In the genomic region with DNA sequence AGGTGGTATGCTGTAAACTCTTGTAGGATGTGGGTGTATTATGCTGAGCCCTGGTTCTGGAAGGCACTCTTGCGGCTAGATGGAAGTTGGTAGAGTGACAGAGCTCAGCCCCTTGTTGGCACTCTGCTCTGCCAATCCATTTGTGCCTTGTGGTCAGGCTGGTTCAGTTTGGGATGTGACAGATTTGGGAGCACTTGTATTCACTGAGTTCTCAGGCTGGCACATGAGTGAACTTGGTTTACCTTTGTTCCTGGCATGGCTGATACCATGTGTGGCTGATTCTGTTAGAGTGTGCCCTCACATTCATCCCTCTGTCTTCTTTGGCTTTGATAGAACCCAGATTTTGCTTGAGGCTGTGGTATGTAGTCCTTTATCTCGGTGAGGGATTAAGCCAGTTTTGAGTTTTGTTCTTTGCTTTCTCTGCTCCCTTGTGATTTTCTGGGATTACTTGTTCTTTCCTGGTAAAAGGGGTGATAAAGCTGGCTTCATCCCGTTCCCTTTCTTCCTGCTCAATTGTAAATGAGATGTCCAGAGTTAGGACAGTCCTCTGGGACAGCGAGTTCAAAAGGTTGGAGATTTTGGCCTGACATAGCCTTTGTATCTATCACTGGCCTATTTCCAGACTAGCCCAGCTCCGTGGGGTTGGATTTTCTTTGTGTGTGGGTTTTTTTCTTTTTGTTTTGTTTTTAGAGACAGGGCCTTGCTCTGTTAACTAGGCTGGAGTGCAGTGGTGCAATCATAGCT, we compare ENCODE assay signal across 7 cellular contexts. TPM values are rescaled to one million over a fixed set of nuclear protein-coding genes. Genes with fewer than 3 reads are reported as not detected.
A peak's percentile ranks its signal among the peaks of the same experiment; 100 is the strongest.
DNase-seq lines count a peak whose midpoint lies in the region; ATAC-seq and TF ChIP-seq lines count a peak whose summit lies in the region.
"Not testable (repeated sequence)": the region's sequence is repeated elsewhere in the genome, so short reads cannot be mapped to it uniquely, and the experiment has no call there.

No MANE protein-coding gene starts in this region.

- ATAC-seq in HG03469 (IDR thresholded peaks at IDR 0.05; ENCODE audit: unreplicated experiment) = peak; percentile 11

- not testable (repeated sequence) for H2AFZ ChIP-seq in mesenchymal stem cell (ENCODE audit: low read depth, low read length); parathyroid adenoma

- H2BK12ac ChIP-seq in mesenchymal stem cell (ENCODE audit: low read length in 2 of 2) = not testable (repeated sequence)

- not testable (repeated sequence) for H2BK120ac ChIP-seq in mesenchymal stem cell (ENCODE audit: low read depth, low read length)

- not testable (repeated sequence) for H3K79me2 ChIP-seq in parathyroid adenoma

- not testable (repeated sequence) for H3K14ac ChIP-seq in mesenchymal stem cell (ENCODE audit: low read length in 2 of 2)

- H3K4me1 ChIP-seq in esophagus muscularis mucosa = peaks cover 8 to 24% (median 12%) of the 10 kb centered on the region in 4 donors
- H3K4me1 ChIP-seq in left ventricle myocardium inferior = peaks cover 38% of the 10 kb centered on the region
- H3K4me1 ChIP-seq in mesenchymal stem cell (ENCODE audit: control insufficient read depth, insufficient read depth, low read depth, low read length) = peaks cover 12% of the 10 kb centered on the region
- H3K4me1 ChIP-seq in parathyroid adenoma = peaks cover 35% of the 10 kb centered on the region

- intact Hi-C loops in esophagus muscularis mucosa (cut with DNase I); left ventricle myocardium inferior (cut with micrococcal nuclease): not testable (repeated sequence)

- H3K27ac ChIP-seq in esophagus muscularis mucosa (replicated peaks in 1 of 4) (peak overlapping the region; percentile 19 to 46 (median 34)), left ventricle myocardium inferior (replicated peaks) (peak overlapping the region; percentile 75), parathyroid adenoma (peak overlapping the region; percentile 98), substantia nigra (ENCODE audit: low read depth, low read length, poor library complexity, severe bottlenecking) (peak overlapping the region; percentile 40)
- H3K27ac ChIP-seq in mesenchymal stem cell (ENCODE audit: low read length, poor library complexity, severe bottlenecking) = not testable (repeated sequence)

- not testable (repeated sequence) for H3K36me3 ChIP-seq in esophagus muscularis mucosa; left ventricle myocardium inferior; parathyroid adenoma (ENCODE audit: control insufficient read depth, insufficient read depth, low read length)
- peaks cover 2 to 15% of the 10 kb centered on the region in 2 experiments for H3K36me3 ChIP-seq in mesenchymal stem cell (ENCODE audit: control insufficient read depth in 1 of 2, insufficient read depth in 2 of 2, low read depth in 1 of 2, low read length in 2 of 2)

- not testable (repeated sequence) for H3K4me2 ChIP-seq in mesenchymal stem cell (ENCODE audit: low read length, poor library complexity, severe bottlenecking); parathyroid adenoma (ENCODE audit: low read length)

- not testable (repeated sequence) for H2BK5ac ChIP-seq in mesenchymal stem cell (ENCODE audit: low read depth, low read length, poor library complexity, severe bottlenecking)

- not testable (repeated sequence) for H3K4me3 ChIP-seq in esophagus muscularis mucosa; left ventricle myocardium inferior; mesenchymal stem cell (ENCODE audit: insufficient read depth in 1 of 2, low read depth in 1 of 2, low read length in 2 of 2); parathyroid adenoma (ENCODE audit: low read depth, low read length)

- H4K91ac ChIP-seq in mesenchymal stem cell (ENCODE audit: low read length) = not testable (repeated sequence)

- TF ChIP-seq CTCF in esophagus muscularis mucosa (IDR thresholded peaks at IDR 0.05); left ventricle myocardium inferior (IDR thresholded peaks at IDR 0.05; ENCODE audit: borderline replicate concordance); parathyroid adenoma (IDR thresholded peaks at IDR 0.05): not testable (repeated sequence)

- H3K79me1 ChIP-seq in mesenchymal stem cell (replicated peaks; ENCODE audit: low read length, poor library complexity, severe bottlenecking) = not testable (repeated sequence)

- H3K4ac ChIP-seq in mesenchymal stem cell (ENCODE audit: low read depth in 1 of 2, low read length in 2 of 2) = not testable (repeated sequence)

- H4K8ac ChIP-seq in mesenchymal stem cell (ENCODE audit: low read length) = not testable (repeated sequence)

- not testable (repeated sequence) for H3K23ac ChIP-seq in mesenchymal stem cell (ENCODE audit: low read length in 2 of 2)

- H2BK15ac ChIP-seq in mesenchymal stem cell (ENCODE audit: low read depth, poor library complexity, severe bottlenecking) = not testable (repeated sequence)

- not testable (repeated sequence) for H3K18ac ChIP-seq in mesenchymal stem cell (ENCODE audit: low read depth in 1 of 2, low read length in 2 of 2)

- H3K27me3 ChIP-seq in esophagus muscularis mucosa; left ventricle myocardium inferior (ENCODE audit: low read depth); mesenchymal stem cell (ENCODE audit: control insufficient read depth in 1 of 2, insufficient read depth in 1 of 2, low read length in 2 of 2); parathyroid adenoma (ENCODE audit: control insufficient read depth, insufficient read depth, low read length): not testable (repeated sequence)

- H3K9me3 ChIP-seq in esophagus muscularis mucosa; left ventricle myocardium inferior (replicated peaks); mesenchymal stem cell (ENCODE audit: control insufficient read depth, low read length); parathyroid adenoma (ENCODE audit: control insufficient read depth, low read length): not testable (repeated sequence)

- peak overlapping the region; percentile 31 for H3K9ac ChIP-seq in mesenchymal stem cell (ENCODE audit: low read length)
- not testable (repeated sequence) for H3K9ac ChIP-seq in parathyroid adenoma

- WGBS in esophagus muscularis mucosa = 75% methylated on average over 5 of the region's 5 CpGs
- WGBS in mesenchymal stem cell = 96% methylated on average over 4 of the region's 5 CpGs

- TF ChIP-seq POLR2A in esophagus muscularis mucosa (IDR thresholded peaks at IDR 0.05; ENCODE audit: low read depth) = not testable (repeated sequence)

- DNase-seq in amniotic epithelial cell (ENCODE audit: low read depth) (peak; percentile 81), substantia nigra (lab: John Stamatoyannopoulos, UW) (peak in 1 of 49 donors; percentile 10)
- DNase-seq in esophagus muscularis mucosa (ENCODE audit: extremely low spot score); left ventricle myocardium inferior; mesenchymal stem cell: not testable (repeated sequence)

- not testable (repeated sequence) for H2AK5ac ChIP-seq in mesenchymal stem cell (ENCODE audit: low read length, severe bottlenecking)

- not testable (repeated sequence) for TF ChIP-seq EP300 in esophagus muscularis mucosa (IDR thresholded peaks at IDR 0.05)

RNA-seq across cellular contexts. Expression of gene SNX29, which starts 59.0 kb away (rescaled TPM):
- total RNA-seq in esophagus muscularis mucosa = 10 to 100 TPM; 17.4 to 26.7 (median 22.3) TPM
- 13.2 TPM for total RNA-seq in left ventricle myocardium inferior
- 5.0 TPM for polyA plus RNA-seq in mesenchymal stem cell (2013, experiment 1 of 2)
- polyA plus RNA-seq in mesenchymal stem cell (2013, experiment 2 of 2) = 4.9 TPM
